Comparison of ENCODE assay signal across 17 cellular contexts in the genomic region with DNA sequence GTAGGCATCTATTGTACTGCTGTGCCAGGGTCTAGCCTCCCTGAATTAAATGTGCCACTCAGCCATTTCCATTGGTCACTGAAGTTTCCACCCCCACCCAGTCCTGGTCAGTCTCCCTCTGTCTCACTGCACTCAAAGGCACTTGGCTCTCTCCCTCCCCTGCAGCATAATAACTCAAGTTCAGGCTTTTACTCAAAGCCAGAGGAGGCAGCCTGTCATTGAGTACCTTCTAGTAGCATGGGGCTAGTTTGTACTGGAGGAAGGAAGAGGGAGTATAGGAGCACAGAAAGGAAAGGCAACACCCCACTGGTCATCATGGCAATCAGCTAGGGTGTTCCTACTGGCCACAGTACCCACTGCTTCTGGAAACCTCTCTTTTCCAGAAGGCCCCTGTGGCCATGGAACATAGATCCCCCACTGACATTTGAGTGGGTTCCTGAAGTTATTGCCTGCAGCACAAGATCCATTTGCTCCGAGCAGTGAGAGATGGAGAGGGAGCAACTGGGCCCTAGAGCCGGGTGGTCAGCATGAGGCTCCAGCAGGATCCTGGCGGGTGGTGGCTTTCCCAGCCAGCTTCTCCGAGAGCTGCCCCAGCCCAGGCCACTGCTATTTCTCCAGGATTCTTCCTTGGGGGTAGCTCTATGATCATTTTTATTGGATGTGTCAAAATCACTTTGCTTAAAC.
A peak's percentile ranks its signal among the peaks of the same experiment; 100 is the strongest.
DNase-seq lines count a peak whose midpoint lies in the region; ATAC-seq, FAIRE-seq and TF ChIP-seq lines count a peak whose summit lies in the region.
"Had no signal": no experiment of that assay in that cellular context is flagged by ENCODE, and none has a peak within 500 bp of the region (broad histone marks: within the 10 kb centered on the region; RNA-seq: fewer than 3 reads in every experiment).

No MANE protein-coding gene starts in this region.

- H3K36me3 Mint-ChIP-seq in activated T-cell treated with anti-CD3 and anti-CD28 coated beads, Interleukin-2, amount 50 U/mL, for 72 hours (ENCODE audit: insufficient read depth in 2 of 2): no peaks in the 10 kb centered on the region

- in situ Hi-C loops in K562 (cut with MboI): no loop called here

- H2AFZ ChIP-seq in K562 (ENCODE audit: low read depth, low read length) (no peak overlapping the region), parathyroid adenoma (peak overlapping the region; percentile 47)

- peaks cover 6% of the 10 kb centered on the region for H3K27me3 Mint-ChIP-seq in activated T-cell treated with anti-CD3 and anti-CD28 coated beads, Interleukin-2, amount 50 U/mL, for 72 hours (ENCODE audit: low read depth)
- H3K27me3 Mint-ChIP-seq: B cell; CD4-positive, alpha-beta T cell had no signal

- 89% methylated on average over 4 of the region's 4 CpGs for WGBS in A549 (ENCODE audit: missing lambda C conversion rate)
- 83% methylated on average over 4 of the region's 4 CpGs for WGBS in K562 (ENCODE audit: insufficient coverage, low coverage, missing lambda C conversion rate)

- H3K4me2 ChIP-seq in A549 (no peak overlapping the region), K562 (ENCODE audit: insufficient read depth, low read length) (no peak overlapping the region), parathyroid adenoma (ENCODE audit: low read length) (no peak overlapping the region)

- no peaks in the 10 kb centered on the region for H3K9me3 Mint-ChIP-seq in activated T-cell treated with anti-CD3 and anti-CD28 coated beads, Interleukin-2, amount 50 U/mL, for 72 hours
- H3K9me3 Mint-ChIP-seq: CD4-positive, alpha-beta T cell had no signal

- BruUV-seq in K562 (replicated peaks; lab: Mats Ljungman, UMichigan): no TSS peak

- FAIRE-seq in A549 (lab: Jason Lieb, UNC) (no peak), K562 (lab: Jason Lieb, UNC) (no peak)
- FAIRE-seq: GM12878, GM18507 had no signal

- no peaks in the 10 kb centered on the region for H3K9me1 ChIP-seq in K562 (ENCODE audit: control insufficient read depth, insufficient read depth, low read length)

- no peaks in the 10 kb centered on the region for H3K79me2 ChIP-seq in K562 (ENCODE audit: control insufficient read depth, insufficient read depth, low read length)
- H3K79me2 ChIP-seq in parathyroid adenoma: peaks cover 2% of the 10 kb centered on the region

- intact Hi-C loops in K562 (cut with micrococcal nuclease): no loop called here
- intact Hi-C loops in left lung (cut with DNase I): no loop called here

- TF ChIP-seq RAD21 in A549 (conservative IDR thresholded peaks at IDR 0.05 in 1 of 2, IDR thresholded peaks at IDR 0.05 in 1 of 2) (no peak), K562 (CRISPR knock-in tag; conservative IDR thresholded peaks at IDR 0.05 in 1 of 2, IDR thresholded peaks at IDR 0.05 in 1 of 2) (no peak)

- H3K27ac ChIP-seq in A549 (peak overlapping the region; percentile 87 to 89; a peak in 4 of 6 replicates), K562 (ENCODE audit: extremely low read depth, low read depth, low read length) (no peak overlapping the region), left lung (no peak overlapping the region), parathyroid adenoma (no peak overlapping the region)

- no peak for TF ChIP-seq CTCF in A549 (IDR thresholded peaks at IDR 0.05)
- TF ChIP-seq CTCF in K562 (IDR thresholded peaks at IDR 0.05 in 2 of 3, conservative IDR thresholded peaks at IDR 0.05 in 1 of 3; ENCODE audit: insufficient read depth in 2 of 3, low read depth in 1 of 3, low read length in 3 of 3): no peak
- no peak for TF ChIP-seq CTCF in left lung (IDR thresholded peaks at IDR 0.05)
- TF ChIP-seq CTCF in parathyroid adenoma (IDR thresholded peaks at IDR 0.05): no peak

- POLR2A ChIA-PET in A549 (lab: Yijun Ruan, JAX): no interaction called here
- POLR2A ChIA-PET in K562 (lab: Yijun Ruan, JAX): interaction anchor here (0.6 to 1.3 kb wide), 2 partner anchors 9 to 24 kb away, joined by 3 read pairs; no protein-coding TSS in a partner anchor

- H3K9me3 ChIP-seq in A549 (no peaks in the 10 kb centered on the region), K562 (replicated peaks; ENCODE audit: control insufficient read depth, insufficient read depth, low read depth, low read length) (no peaks in the 10 kb centered on the region), left lung (no peaks in the 10 kb centered on the region), parathyroid adenoma (ENCODE audit: control insufficient read depth, low read length) (no peaks in the 10 kb centered on the region)

- TF ChIP-seq EP300 in A549 (IDR thresholded peaks at IDR 0.05) (no peak), K562 (IDR thresholded peaks at IDR 0.05; ENCODE audit: low read length) (no peak)

- no peaks in the 10 kb centered on the region for H4K20me1 ChIP-seq in K562 (replicated peaks; ENCODE audit: control insufficient read depth, insufficient read depth, low read length)

- CTCF ChIA-PET in A549 (lab: Yijun Ruan, JAX): no interaction called here
- CTCF ChIA-PET in K562 (lab: Yijun Ruan, JAX; ENCODE audit: low intra/inter-chr PET ratio): no interaction called here

- H3K4me3 Mint-ChIP-seq in activated T-cell treated with anti-CD3 and anti-CD28 coated beads, Interleukin-2, amount 50 U/mL, for 72 hours: no peak overlapping the region
- H3K4me3 Mint-ChIP-seq: B cell; CD4-positive, alpha-beta T cell had no signal

- H3K4me1 ChIP-seq in A549 (peaks cover 37% of the 10 kb centered on the region), K562 (replicated peaks in 1 of 2; ENCODE audit: control insufficient read depth in 2 of 2, insufficient read depth in 2 of 2, low read length in 2 of 2) (peaks cover 12 to 19% of the 10 kb centered on the region in 2 experiments; a peak in 4 of 5 replicates), left lung (peaks cover 0 to 18% of the 10 kb centered on the region in 2 donors), parathyroid adenoma (peaks cover 13% of the 10 kb centered on the region)

- H3K36me3 ChIP-seq in K562 (ENCODE audit: control insufficient read depth, insufficient read depth, low read length): no peaks in the 10 kb centered on the region
- no peaks in the 10 kb centered on the region for H3K36me3 ChIP-seq in left lung
- no peaks in the 10 kb centered on the region for H3K36me3 ChIP-seq in parathyroid adenoma (ENCODE audit: control insufficient read depth, insufficient read depth, low read length)

- H3K27me3 ChIP-seq in K562 (ENCODE audit: control insufficient read depth in 2 of 2, insufficient read depth in 2 of 2, low read length in 2 of 2) (no peaks in the 10 kb centered on the region), left lung (no peaks in the 10 kb centered on the region), parathyroid adenoma (ENCODE audit: control insufficient read depth, insufficient read depth, low read length) (no peaks in the 10 kb centered on the region)

- ATAC-seq in A549 (no peak), K562 (peak; percentile 29; the same call in 2 of the 3 replicates), left lung (peak; percentile 26)
- ATAC-seq in activated T-cell treated with anti-CD3 and anti-CD28 coated beads, Interleukin-2, amount 50 U/mL, for 72 hours (replicated peaks in 1 of 2): no peak
- ATAC-seq: GM12878 had no signal

- H3K4me3 ChIP-seq in A549 (no peak overlapping the region), K562 (no peak overlapping the region), left lung (no peak overlapping the region), parathyroid adenoma (ENCODE audit: low read depth, low read length) (no peak overlapping the region)
- H3K4me3 ChIP-seq: GM12878 had no signal

- no peak overlapping the region for H3K27ac Mint-ChIP-seq in activated T-cell treated with anti-CD3 and anti-CD28 coated beads, Interleukin-2, amount 50 U/mL, for 72 hours
- H3K27ac Mint-ChIP-seq: B cell; CD4-positive, alpha-beta T cell had no signal

- H3K4me1 Mint-ChIP-seq in activated T-cell treated with anti-CD3 and anti-CD28 coated beads, Interleukin-2, amount 50 U/mL, for 72 hours (ENCODE audit: low read depth): no peaks in the 10 kb centered on the region
- H3K4me1 Mint-ChIP-seq: B cell had no signal

- H3K9ac ChIP-seq in K562 (ENCODE audit: insufficient read depth in 1 of 2, low read depth in 2 of 2, low read length in 2 of 2) (no peak overlapping the region; a peak in 1 of 4 replicates), parathyroid adenoma (no peak overlapping the region)

- DNase-seq in A549 (ENCODE audit: low read depth in 1 of 2, low spot score in 1 of 2) (no peak), K562 (ENCODE audit: extremely low read depth in 1 of 4, low spot score in 3 of 4) (no peak), left lung (no peak), SW480 (ENCODE audit: low spot score) (no peak)
- DNase-seq in activated T-cell treated with anti-CD3 and anti-CD28 coated beads, Interleukin-2, amount 50 U/mL, for 48 hours: no peak
- DNase-seq in activated T-cell treated with anti-CD3 and anti-CD28 coated beads, Interleukin-2, amount 50 U/mL, for 72 hours: no peak
- DNase-seq: 8988T; ACHN; C1 segment of cervical spinal cord; Calu3; CD4-positive, alpha-beta T cell; DMS79; HCEC 1CT had no signal

- TF ChIP-seq POLR2A in A549 (IDR thresholded peaks at IDR 0.05; ENCODE audit: low read length) (no peak), K562 (conservative IDR thresholded peaks at IDR 0.05) (no peak)

TF ChIP-seq in A549, 52 proteins besides CTCF, POLR2A, EP300 and RAD21 (continues in another document):
- TF ChIP-seq TFCP2L1 (CRISPR knock-in tag; IDR thresholded peaks at IDR 0.05) (no peak), NFE2L2 (conservative IDR thresholded peaks at IDR 0.05; ENCODE audit: low read length) (no peak), ESRRA (IDR thresholded peaks at IDR 0.05; ENCODE audit: borderline replicate concordance, low read length) (no peak), SREBF2 (IDR thresholded peaks at IDR 0.05) (no peak), ZNF302 (CRISPR knock-in tag; IDR thresholded peaks at IDR 0.05) (no peak), KDM1A (IDR thresholded peaks at IDR 0.05; ENCODE audit: low read depth) (no peak), POLR2AphosphoS2 (conservative IDR thresholded peaks at IDR 0.05; ENCODE audit: low read length) (no peak)
- TF ChIP-seq, protein P1, sequence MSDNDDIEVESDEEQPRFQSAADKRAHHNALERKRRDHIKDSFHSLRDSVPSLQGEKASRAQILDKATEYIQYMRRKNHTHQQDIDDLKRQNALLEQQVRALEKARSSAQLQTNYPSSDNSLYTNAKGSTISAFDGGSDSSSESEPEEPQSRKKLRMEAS (IDR thresholded peaks at IDR 0.05): no peak

TF ChIP-seq in K562, 482 proteins besides CTCF, POLR2A, EP300 and RAD21 (continues in another document):
- no peak for TF ChIP-seq TAF15 (IDR thresholded peaks at IDR 0.05; ENCODE audit: low read depth, low read length)
- TF ChIP-seq IRF2 (CRISPR knock-in tag; IDR thresholded peaks at IDR 0.05): no peak

Comparison
In these comparisons a context has a peak if more than half of its experiments do, and no peak if none do; other contexts are left out.
1. ATAC-seq: peak in K562 (single experiment) and left lung (single experiment); none in A549 (0 of 2) and activated T-cell treated with anti-CD3 and anti-CD28 coated beads, Interleukin-2, amount 50 U/mL, for 72 hours (0 of 2).
2. H3K27ac ChIP-seq: peak in A549 (2 of 2); none in K562 (single experiment), left lung (0 of 2) and parathyroid adenoma (single experiment).